In genomic region chr22:46564084-46564714, GRCh38 we compare ENCODE assay signal across 10 cellular contexts. TPM values are rescaled to one million over a fixed set of nuclear protein-coding genes. Genes with fewer than 3 reads are reported as not detected.
A peak's percentile ranks its signal among the peaks of the same experiment; 100 is the strongest.
DNase-seq lines count a peak whose midpoint lies in the region; ATAC-seq, FAIRE-seq and TF ChIP-seq lines count a peak whose summit lies in the region.
"Had no signal": no experiment of that assay in that cellular context is flagged by ENCODE, and none has a peak within 500 bp of the region (broad histone marks: within the 10 kb centered on the region; RNA-seq: fewer than 3 reads in every experiment).

No MANE protein-coding gene starts in this region.

- H3K36me3 ChIP-seq in SU-DHL-6 (ENCODE audit: low read length), result no peaks in the 10 kb centered on the region
- H3K36me3 ChIP-seq in small intestine (ENCODE audit: control insufficient read depth in 2 of 2, insufficient read depth in 2 of 2, low read length in 2 of 2), result no peaks in the 10 kb centered on the region
- H3K36me3 ChIP-seq in CD8-positive, alpha-beta memory T cell (ENCODE audit: insufficient read depth, low read length), result no peaks in the 10 kb centered on the region

- intact Hi-C loops in activated CD4-positive, alpha-beta T cell treated with anti-CD3 and anti-CD28 coated beads for 36 hours (cut with DNase I, micrococcal nuclease), result loop anchor here in 1 of 2 experiments (5.0 kb wide), 2 partner anchors 173 to 238 kb away; partner anchors contain the start of gene CERK

- no peak for TF ChIP-seq CTCF in SU-DHL-6 (IDR thresholded peaks at IDR 0.05; ENCODE audit: insufficient read depth, low read length, poor library complexity, severe bottlenecking)

- H3K4me1 Mint-ChIP-seq in activated CD4-positive, alpha-beta T cell treated with anti-CD3 and anti-CD28 coated beads for 36 hours, result peaks cover 9% of the 10 kb centered on the region
- peaks cover 0 to 2% (median 0%) of the 10 kb centered on the region in 3 donors for H3K4me1 Mint-ChIP-seq in CD8-positive, alpha-beta memory T cell

- 0 out of 2 replicates have a peak, but pooled peaks cover 8% of the 10 kb centered on the region for H3F3A ChIP-seq in SU-DHL-6 (ENCODE audit: insufficient read depth)

- H3K9ac ChIP-seq in SU-DHL-6 (ENCODE audit: low read length), result no peak overlapping the region

- no peak overlapping the region for H3K4me3 Mint-ChIP-seq in activated CD4-positive, alpha-beta T cell treated with anti-CD3 and anti-CD28 coated beads for 36 hours
- no peak overlapping the region for H3K4me3 Mint-ChIP-seq in CD8-positive, alpha-beta memory T cell

- H3K4me1 ChIP-seq in small intestine (ENCODE audit: control insufficient read depth in 2 of 2, insufficient read depth in 1 of 2, low read depth in 1 of 2, low read length in 1 of 2), result peaks cover 4 to 7% of the 10 kb centered on the region in 2 donors
- H3K4me1 ChIP-seq in CD8-positive, alpha-beta memory T cell (ENCODE audit: insufficient read depth, low read length), result no peaks in the 10 kb centered on the region

- H3K27ac Mint-ChIP-seq in activated CD4-positive, alpha-beta T cell treated with anti-CD3 and anti-CD28 coated beads for 36 hours, result no peak overlapping the region
- H3K27ac Mint-ChIP-seq in CD8-positive, alpha-beta memory T cell, result no peak overlapping the region

- no peak for FAIRE-seq in small intestine (lab: Jason Lieb, UNC)

- H3K9me2 ChIP-seq in SU-DHL-6 (replicated peaks; ENCODE audit: insufficient read depth, low read length), result no peaks in the 10 kb centered on the region

- H3K9me3 ChIP-seq in SU-DHL-6 (ENCODE audit: insufficient read depth, low read length) (no peaks in the 10 kb centered on the region), small intestine (ENCODE audit: control insufficient read depth, low read depth) (no peaks in the 10 kb centered on the region)
- H3K9me3 ChIP-seq in CD8-positive, alpha-beta memory T cell (ENCODE audit: low read length), result no peaks in the 10 kb centered on the region

- H3K27me3 ChIP-seq in SU-DHL-6 (ENCODE audit: low read length) (no peaks in the 10 kb centered on the region), small intestine (ENCODE audit: control insufficient read depth in 2 of 2, insufficient read depth in 2 of 2, low read length in 2 of 2) (no peaks in the 10 kb centered on the region)
- no peaks in the 10 kb centered on the region for H3K27me3 ChIP-seq in CD8-positive, alpha-beta memory T cell (ENCODE audit: insufficient read depth, low read length, poor library complexity, severe bottlenecking)

- no peak overlapping the region for H3K4me2 ChIP-seq in SU-DHL-6 (ENCODE audit: low read depth, low read length, poor library complexity, severe bottlenecking)

- peak overlapping the region; percentile 92 for H2AFZ ChIP-seq in SU-DHL-6 (ENCODE audit: low read depth, low read length, severe bottlenecking)

- no peak overlapping the region for H3K4me3 ChIP-seq in SU-DHL-6 (ENCODE audit: insufficient read depth, low read length, poor library complexity, severe bottlenecking)
- H3K4me3 ChIP-seq in small intestine (ENCODE audit: low read depth in 1 of 2, low read length in 2 of 2), result no peak overlapping the region
- no peak overlapping the region for H3K4me3 ChIP-seq in CD8-positive, alpha-beta memory T cell (ENCODE audit: low read length)

- no peaks in the 10 kb centered on the region for H3K36me3 Mint-ChIP-seq in activated CD4-positive, alpha-beta T cell treated with anti-CD3 and anti-CD28 coated beads for 36 hours (ENCODE audit: low read depth)
- H3K36me3 Mint-ChIP-seq in CD8-positive, alpha-beta memory T cell, result no peaks in the 10 kb centered on the region

- no peaks in the 10 kb centered on the region for H4K20me1 ChIP-seq in SU-DHL-6 (ENCODE audit: low read depth, low read length)

- CTCF ChIA-PET in activated CD4-positive, alpha-beta T cell treated with anti-CD3 and anti-CD28 coated beads for 36 hours (lab: Charles Lee), result interaction anchor here (0.7 to 2.8 kb wide), 29 partner anchors 8 to 456 kb away, joined by 3 to 19 read pairs (median 4); partner anchors contain the start of gene TBC1D22A
- CTCF ChIA-PET in CD8-positive, alpha-beta memory T cell (lab: Charles Lee), result interaction anchor here (0.8 to 2.1 kb wide), 18 partner anchors 9 to 268 kb away, joined by 3 to 23 read pairs (median 4); partner anchors contain the start of gene GTSE1

- DNase-seq in activated CD4-positive, alpha-beta T cell treated with anti-CD3 and anti-CD28 coated beads for 36 hours, result peak; percentile 3
- DNase-seq in activated CD4-positive, alpha-beta T cell treated with anti-CD3 and anti-CD28 coated beads for 4 hours, result no peak
- peak; percentile 55 for DNase-seq in hepatic stellate cell (ENCODE audit: low spot score)
- DNase-seq in small intestine, result peak; percentile 70
- no peak for DNase-seq in T-helper 9 cell
- no peak for DNase-seq in CD8-positive, alpha-beta memory T cell
- DNase-seq: foreskin melanocyte, NCI-H187 treated with DMSO at 0.1 percent for 48 hours had no signal

- POLR2A ChIA-PET in activated CD4-positive, alpha-beta T cell treated with anti-CD3 and anti-CD28 coated beads for 36 hours (lab: Charles Lee), result no interaction called here
- POLR2A ChIA-PET in CD8-positive, alpha-beta memory T cell (lab: Charles Lee), result no interaction called here

- no peaks in the 10 kb centered on the region for H3K27me3 Mint-ChIP-seq in activated CD4-positive, alpha-beta T cell treated with anti-CD3 and anti-CD28 coated beads for 36 hours
- H3K27me3 Mint-ChIP-seq in CD8-positive, alpha-beta memory T cell, result peaks cover 0 to 3% of the 10 kb centered on the region in 2 donors

- ATAC-seq in activated CD4-positive, alpha-beta T cell treated with anti-CD3 and anti-CD28 coated beads for 36 hours, result no peak
- ATAC-seq in GM18868 (IDR thresholded peaks at IDR 0.05; ENCODE audit: unreplicated experiment), result no peak

- H3K79me2 ChIP-seq in SU-DHL-6 (ENCODE audit: insufficient read depth, low read length), result no peaks in the 10 kb centered on the region

- H3K27ac ChIP-seq in SU-DHL-6 (ENCODE audit: low read depth, low read length) (no peak overlapping the region), small intestine (ENCODE audit: low read depth in 1 of 2, low read length in 1 of 2) (peak overlapping the region; percentile 81 to 86)
- H3K27ac ChIP-seq in CD8-positive, alpha-beta memory T cell (ENCODE audit: low read depth, low read length), result no peak overlapping the region

- WGBS in small intestine, 3 donors, result 63 to 67% (median 66%) methylated on average over 9 of the region's 9 CpGs

- no peaks in the 10 kb centered on the region for H3K9me3 Mint-ChIP-seq in activated CD4-positive, alpha-beta T cell treated with anti-CD3 and anti-CD28 coated beads for 36 hours (ENCODE audit: low read depth)
- peaks cover 0 to 1% (median 0%) of the 10 kb centered on the region in 5 donors for H3K9me3 Mint-ChIP-seq in CD8-positive, alpha-beta memory T cell

RNA-seq across cellular contexts. Expression of gene CELSR1, which starts 26.8 kb away (rescaled TPM):
- under 1 TPM; 0.43 to 0.46 TPM for total RNA-seq in activated CD4-positive, alpha-beta T cell treated with anti-CD3 and anti-CD28 coated beads for 36 hours
- polyA plus RNA-seq in small intestine, result 1 to 10 TPM in 1 of 3 donors, under 1 TPM in 1, not detected in 1; 0.27 to 1.9 TPM
- total RNA-seq in CD8-positive, alpha-beta memory T cell, result under 1 TPM; 0.15 to 0.33 TPM
- 0.30 TPM for polyA plus RNA-seq in CD8-positive, alpha-beta memory T cell

RNA-seq across cellular contexts. Expression of gene GRAMD4, which starts 56.0 kb away (rescaled TPM):
- total RNA-seq in activated CD4-positive, alpha-beta T cell treated with anti-CD3 and anti-CD28 coated beads for 36 hours, result 10 to 100 TPM; 25.7 to 40.7 TPM
- 10 to 100 TPM; 30.5 to 64.9 (median 43.2) TPM for polyA plus RNA-seq in small intestine
- 10 to 100 TPM; 25.3 to 33.0 TPM for total RNA-seq in CD8-positive, alpha-beta memory T cell
- 7.6 TPM for polyA plus RNA-seq in CD8-positive, alpha-beta memory T cell

Comparison
In these comparisons a context has a peak if more than half of its experiments do, and no peak if none do; other contexts are left out.
1. DNase-seq: peak in activated CD4-positive, alpha-beta T cell treated with anti-CD3 and anti-CD28 coated beads for 36 hours (single experiment), hepatic stellate cell (single experiment) and small intestine (single experiment); none in activated CD4-positive, alpha-beta T cell treated with anti-CD3 and anti-CD28 coated beads for 4 hours (0 of 2), T-helper 9 cell (single experiment) and CD8-positive, alpha-beta memory T cell (0 of 5).
2. H3K27ac ChIP-seq: peak in small intestine (2 of 2); none in SU-DHL-6 (single experiment) and CD8-positive, alpha-beta memory T cell (single experiment).